10 cellular contexts compared by ENCODE assay signal in the genomic region with DNA sequence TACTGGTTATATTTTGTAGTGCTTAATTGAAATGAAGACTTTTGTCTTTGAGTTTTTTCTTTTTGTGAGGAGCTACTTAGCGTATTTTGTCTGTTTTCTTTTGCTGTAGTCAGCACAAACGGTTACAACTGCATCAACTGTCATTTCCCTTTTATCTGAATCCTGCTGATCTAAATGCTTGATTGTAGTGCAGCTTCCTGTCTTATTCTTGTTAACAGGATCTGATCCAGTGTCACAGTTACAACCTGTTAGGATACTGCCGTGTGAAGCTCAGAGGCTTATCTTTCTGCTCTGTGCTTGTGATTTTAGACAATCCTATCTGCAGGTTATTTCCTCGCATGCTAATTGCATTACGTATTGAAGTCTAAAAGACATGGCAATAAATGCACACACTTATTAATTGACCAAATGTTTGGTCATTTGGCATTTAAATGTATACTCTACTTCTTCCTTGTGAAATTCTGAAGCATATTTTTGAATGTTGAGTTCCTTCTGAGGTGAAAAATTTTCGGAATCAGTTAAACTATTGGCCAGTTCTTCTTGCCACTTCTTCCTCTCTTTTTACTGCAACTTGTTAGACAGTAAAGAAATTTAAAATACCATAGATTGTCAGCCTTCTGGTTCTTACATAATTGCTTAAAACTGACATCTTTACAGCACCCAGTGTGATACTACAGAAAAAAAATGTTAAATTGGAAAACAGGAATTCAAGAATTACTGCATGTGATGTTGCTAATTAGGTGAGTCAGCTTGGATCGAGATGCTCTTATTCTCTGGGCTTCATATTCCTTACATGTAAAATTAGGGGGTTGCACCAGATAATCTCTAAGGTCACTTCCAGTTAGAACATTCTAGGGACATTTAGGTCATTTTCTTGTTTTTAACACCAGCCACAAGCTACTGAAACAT.
DNase-seq lines count a peak whose midpoint lies in the region; ATAC-seq and TF ChIP-seq lines count a peak whose summit lies in the region.
"Had no signal": no experiment of that assay in that cellular context is flagged by ENCODE, and none has a peak within 500 bp of the region (broad histone marks: within the 10 kb centered on the region; RNA-seq: fewer than 3 reads in every experiment).

No MANE protein-coding gene starts in this region.

- no peak for TF ChIP-seq POLR2A in sigmoid colon (IDR thresholded peaks at IDR 0.05)

- no peaks in the 10 kb centered on the region for H3K27me3 ChIP-seq in sigmoid colon

- H3K4me1 ChIP-seq in sigmoid colon, result peaks cover 0 to 48% (median 42%) of the 10 kb centered on the region in 4 donors

- intact Hi-C loops in sigmoid colon (cut with DNase I), result no loop called here

- no peak for TF ChIP-seq CTCF in sigmoid colon (IDR thresholded peaks at IDR 0.05)

- 65 to 77% methylated on average over 7 of the region's 7 CpGs for whole genome bisulfite sequencing in sigmoid colon, 2 donors

- no peak for TF ChIP-seq EP300 in sigmoid colon (IDR thresholded peaks at IDR 0.05)

- H3K9ac ChIP-seq in SK-N-MC (ENCODE audit: insufficient read length), result no peak overlapping the region

- H3K9me3 ChIP-seq in SK-N-MC (ENCODE audit: low read depth, low read length) (peaks cover 8% of the 10 kb centered on the region), sigmoid colon (peaks cover 0 to 4% (median 1%) of the 10 kb centered on the region in 4 donors)

- DNase-seq in GM03348 (ENCODE audit: low spot score) (peak; percentile 19), SK-N-MC (ENCODE audit: low read depth, low spot score) (no peak), fibroblast of peridontal ligament (ENCODE audit: extremely low read depth) (peak; percentile 33), sigmoid colon (no peak), HuH-7.5 (ENCODE audit: low spot score) (no peak), NOMO-1 treated with DMSO at 0.1 percent for 48 hours (lab: John Stamatoyannopoulos, UW; ENCODE audit: unreplicated experiment) (no peak)
- DNase-seq: kidney glomerular epithelial cell, NCI-H1092 treated with DMSO at 0.1 percent for 48 hours had no signal

- H3K36me3 ChIP-seq in SK-N-MC (ENCODE audit: insufficient read depth, low read length), result peaks cover 45% of the 10 kb centered on the region
- H3K36me3 ChIP-seq in sigmoid colon, result peaks cover 0 to 23% (median 7%) of the 10 kb centered on the region in 4 donors

- H3K27ac ChIP-seq in SK-N-MC (peak overlapping the region; percentile 42), sigmoid colon (peak overlapping the region; percentile 15 to 68 (median 38))

- ATAC-seq in HG03520 (IDR thresholded peaks at IDR 0.05; ENCODE audit: unreplicated experiment) (no peak), HG03460 (IDR thresholded peaks at IDR 0.05; ENCODE audit: unreplicated experiment) (no peak)

- H3K4me3 ChIP-seq in SK-N-MC (peak overlapping the region; percentile 13; the same call in 1 of the 2 replicates), sigmoid colon (no peak overlapping the region)

Comparison
In these comparisons a context has a peak if more than half of its experiments do, and no peak if none do; other contexts are left out.
1. DNase-seq: peak in GM03348 (single experiment) and fibroblast of peridontal ligament (single experiment); none in SK-N-MC (single experiment), sigmoid colon (single experiment), HuH-7.5 (single experiment) and NOMO-1 treated with DMSO at 0.1 percent for 48 hours (single experiment).